Comparison of ENCODE assay signal across 8 cellular contexts in genomic region chr6:35213161-35213823, GRCh38. TPM values are rescaled to one million over a fixed set of nuclear protein-coding genes. Genes with fewer than 3 reads are reported as not detected.
DNase-seq lines count a peak whose midpoint lies in the region; ATAC-seq and TF ChIP-seq lines count a peak whose summit lies in the region.

No MANE protein-coding gene starts in this region.

- CTCF ChIA-PET in GM10248 (lab: Yijun Ruan, JAX), result interaction anchor here (3.4 kb wide), 2 partner anchors 8 to 27 kb away, joined by 23 read pairs; no protein-coding TSS in a partner anchor

- no peaks in the 10 kb centered on the region for H3K9me3 ChIP-seq in BLaER1 treated with 17β-estradiol and CSF1 and Interleukin-3, amounts not matched to agents 10 nM and 100 nM (replicated peaks in 1 of 11)
- no peaks in the 10 kb centered on the region for H3K9me3 ChIP-seq in MM.1S (replicated peaks; ENCODE audit: insufficient read depth, low read length)
- H3K9me3 ChIP-seq in endodermal cell (ENCODE audit: control insufficient read depth, low read length), result no peaks in the 10 kb centered on the region

- H3K36me3 Mint-ChIP-seq in endodermal cell (ENCODE audit: low read depth) (no peaks in the 10 kb centered on the region), neural crest cell (ENCODE audit: low read depth) (no peaks in the 10 kb centered on the region)

- peaks cover 56 to 69% (median 65%) of the 10 kb centered on the region in 11 experiments for H3K27me3 ChIP-seq in BLaER1 treated with 17β-estradiol and CSF1 and Interleukin-3, amounts not matched to agents 10 nM and 100 nM
- peaks cover 18% of the 10 kb centered on the region for H3K27me3 ChIP-seq in MM.1S (replicated peaks; ENCODE audit: insufficient read depth, low read length)
- peaks cover 81% of the 10 kb centered on the region for H3K27me3 ChIP-seq in endodermal cell (ENCODE audit: control insufficient read depth, insufficient read depth, low read length, poor library complexity, severe bottlenecking)

- POLR2A ChIA-PET in GM10248 (lab: Yijun Ruan, JAX), result no interaction called here

- no peaks in the 10 kb centered on the region for H3K9me3 Mint-ChIP-seq in endodermal cell
- H3K9me3 Mint-ChIP-seq in neural crest cell, result no peaks in the 10 kb centered on the region

- no peaks in the 10 kb centered on the region for H3K36me3 ChIP-seq in BLaER1 treated with 17β-estradiol and CSF1 and Interleukin-3, amounts not matched to agents 10 nM and 100 nM
- H3K36me3 ChIP-seq in MM.1S (replicated peaks; ENCODE audit: insufficient read depth, low read length) (no peaks in the 10 kb centered on the region), endodermal cell (ENCODE audit: control insufficient read depth, insufficient read depth, low read length) (no peaks in the 10 kb centered on the region)

- H3K9me2 ChIP-seq in MM.1S (replicated peaks; ENCODE audit: insufficient read depth, low read length), result no peaks in the 10 kb centered on the region

- H3K4me1 Mint-ChIP-seq in endodermal cell, result peaks cover 37% of the 10 kb centered on the region
- H3K4me1 Mint-ChIP-seq in neural crest cell, result peaks cover 53% of the 10 kb centered on the region

- 0 out of 2 replicates have a peak overlapping the region, but pooled peaks have one; percentile 48 for H2AFZ ChIP-seq in MM.1S (ENCODE audit: low read length)

- peaks cover 0 to 34% (median 16%) of the 10 kb centered on the region in 11 experiments; a peak in 13 of 22 replicates for H4K20me1 ChIP-seq in BLaER1 treated with 17β-estradiol and CSF1 and Interleukin-3, amounts not matched to agents 10 nM and 100 nM
- no peaks in the 10 kb centered on the region for H4K20me1 ChIP-seq in MM.1S (ENCODE audit: insufficient read depth, low read length)

- H3F3A ChIP-seq in MM.1S (ENCODE audit: insufficient read depth, low read length), result peaks cover 5% of the 10 kb centered on the region

- no peak overlapping the region for H3K27ac ChIP-seq in BLaER1 treated with 17β-estradiol and CSF1 and Interleukin-3, amounts not matched to agents 10 nM and 100 nM
- H3K27ac ChIP-seq in MM.1S (ENCODE audit: low read length) (no peak overlapping the region), endodermal cell (ENCODE audit: low read depth, low read length) (peak overlapping the region; percentile 76)

- TF ChIP-seq CTCF in MM.1S (IDR thresholded peaks at IDR 0.05; ENCODE audit: low read length) (no peak), endodermal cell (conservative IDR thresholded peaks at IDR 0.05) (no peak), neural crest cell (conservative IDR thresholded peaks at IDR 0.05) (no peak), GM10248 (IDR thresholded peaks at IDR 0.05; ENCODE audit: control extremely low read depth, extremely low read depth, low read depth, missing control alignments) (no peak)

- WGBS in endodermal cell (ENCODE audit: insufficient coverage in 1 of 2, insufficient read length in 1 of 2), 2 experiments, result 0 to 7% methylated on average over 16 to 54 of the region's 54 CpGs

- H3K27ac Mint-ChIP-seq in endodermal cell (no peak overlapping the region), neural crest cell (ENCODE audit: unreplicated experiment) (peak overlapping the region; percentile 92)

- no peaks in the 10 kb centered on the region for H3K79me2 ChIP-seq in MM.1S (ENCODE audit: low read length)

- H3K4me3 ChIP-seq in BLaER1 treated with 17β-estradiol and CSF1 and Interleukin-3, amounts not matched to agents 10 nM and 100 nM, result peak overlapping the region in 4 of 10 experiments; percentile 56 to 73 (median 62); a peak in 7 of 20 replicates
- peak overlapping the region; percentile 55; the same call in 1 of the 2 replicates for H3K4me3 ChIP-seq in MM.1S (ENCODE audit: low read length)
- peak overlapping the region; percentile 79 for H3K4me3 ChIP-seq in endodermal cell (ENCODE audit: low read length)

- H3K27me3 Mint-ChIP-seq in endodermal cell (ENCODE audit: insufficient read depth) (peaks cover 92% of the 10 kb centered on the region), neural crest cell (ENCODE audit: low read depth) (peaks cover 24% of the 10 kb centered on the region)

- H3K4me3 Mint-ChIP-seq in endodermal cell (peak overlapping the region; percentile 57), neural crest cell (peak overlapping the region; percentile 94)

- DNase-seq in MM.1S, result no peak
- DNase-seq in endodermal cell, result peak; percentile 89
- DNase-seq in neural crest cell (ENCODE audit: low read depth, low spot score), result peak; percentile 73
- no peak for DNase-seq in GM10248 (ENCODE audit: extremely low spot score)
- no peak for DNase-seq in COLO668 (lab: John Stamatoyannopoulos, UW; ENCODE audit: unreplicated experiment)

- peaks cover 15 to 45% (median 41%) of the 10 kb centered on the region in 10 experiments for H3K4me1 ChIP-seq in BLaER1 treated with 17β-estradiol and CSF1 and Interleukin-3, amounts not matched to agents 10 nM and 100 nM
- peaks cover 26% of the 10 kb centered on the region for H3K4me1 ChIP-seq in MM.1S (ENCODE audit: low read length)
- H3K4me1 ChIP-seq in endodermal cell (ENCODE audit: control insufficient read depth, insufficient read depth, low read length), result peaks cover 20% of the 10 kb centered on the region

- peak overlapping the region; percentile 85 to 99 (median 92); a peak in 21 of 22 replicates for H3K4me2 ChIP-seq in BLaER1 treated with 17β-estradiol and CSF1 and Interleukin-3, amounts not matched to agents 10 nM and 100 nM
- peak overlapping the region; percentile 96; the same call in 1 of the 2 replicates for H3K4me2 ChIP-seq in MM.1S (ENCODE audit: low read depth, low read length)

- no peak overlapping the region for H3K9ac ChIP-seq in BLaER1 treated with 17β-estradiol and CSF1 and Interleukin-3, amounts not matched to agents 10 nM and 100 nM
- no peak overlapping the region for H3K9ac ChIP-seq in MM.1S (ENCODE audit: low read length)
- H3K9ac ChIP-seq in endodermal cell (ENCODE audit: extremely low read depth, low read length, poor library complexity, severe bottlenecking), result peak overlapping the region; percentile 32

- ATAC-seq in HG03196 (IDR thresholded peaks at IDR 0.05; ENCODE audit: unreplicated experiment), result no peak
- no peak for ATAC-seq in HG03095 (IDR thresholded peaks at IDR 0.05; ENCODE audit: unreplicated experiment)

RNA-seq across cellular contexts. Expression of gene SCUBE3, which starts 0.5 kb away (rescaled TPM):
- total RNA-seq in endodermal cell, result under 1 TPM; 0.27 to 0.86 TPM
- polyA plus RNA-seq in endodermal cell (2013, experiment 1 of 2), result 22.4 TPM
- 18.8 TPM for polyA plus RNA-seq in endodermal cell (2013, experiment 2 of 2)
- total RNA-seq in neural crest cell, result 22.2 and 22.5 TPM in 2 replicates

RNA-seq across cellular contexts. Expression of gene ZNF76, which starts 46.2 kb away (rescaled TPM):
- total RNA-seq in endodermal cell (10 to 100 TPM; 39.0 to 42.9 TPM), neural crest cell (45.0 and 47.6 TPM in 2 replicates)
- polyA plus RNA-seq in endodermal cell (2013, experiment 1 of 2), result 46.7 TPM
- polyA plus RNA-seq in endodermal cell (2013, experiment 2 of 2), result 38.9 TPM

Comparison
In these comparisons a context has a peak if more than half of its experiments do, and no peak if none do; other contexts are left out.
1. DNase-seq: peak in endodermal cell (single experiment) and neural crest cell (single experiment); none in MM.1S (single experiment), GM10248 (single experiment) and COLO668 (single experiment).
2. RNA of gene SCUBE3, which starts 0.5 kb away (total RNA-seq): 22.2 to 22.5 TPM in neural crest cell; 0.27 to 0.86 TPM in endodermal cell; every median in the first group is over 10 times any median in the second.